Comparison of ENCODE assay signal across 14 cellular contexts in the genomic region with DNA sequence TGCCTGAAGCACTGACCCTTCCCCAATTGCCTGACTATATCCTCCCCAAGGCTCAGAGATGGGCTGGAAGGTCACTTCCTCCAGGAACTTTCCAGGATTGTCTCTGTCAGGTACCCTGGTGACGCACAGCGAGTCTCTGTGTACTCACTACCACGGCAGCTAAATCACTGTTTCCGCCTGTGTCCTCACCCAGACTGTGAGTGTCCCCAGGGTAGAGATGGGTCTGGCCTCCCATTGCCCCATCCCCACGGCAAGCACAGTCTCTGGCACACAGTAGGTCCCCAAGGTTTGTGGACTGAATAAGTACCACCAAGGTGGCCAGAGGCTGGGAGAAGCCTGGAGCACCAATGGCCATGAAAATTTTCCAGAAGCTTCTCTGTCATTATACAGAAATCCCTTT.
DNase-seq lines count a peak whose midpoint lies in the region; ATAC-seq lines count a peak whose summit lies in the region.
"Had no signal": no experiment of that assay in that cellular context is flagged by ENCODE, and none has a peak within 500 bp of the region (broad histone marks: within the 10 kb centered on the region; RNA-seq: fewer than 3 reads in every experiment).

No MANE protein-coding gene starts in this region.

- DNase-seq in stimulated activated CD4-positive, alpha-beta T cell treated with anti-CD3 and anti-CD28 coated beads, Interleukin-1b, Interleukin-23, amount 100 ng/mL, for 48 hours, result peak; percentile 42
- DNase-seq in stimulated activated CD4-positive, alpha-beta T cell treated with anti-CD3 and anti-CD28 coated beads, Interleukin-4, amount 100 ng/mL, for 24 hours, result no peak
- no peak for DNase-seq in activated T-helper 1 cell treated with anti-CD3 and anti-CD28 coated beads, Interleukin-12 subunit alpha, Interleukin-12 subunit beta, Interleukin-2, Interleukin-4 antibody, amounts not matched to agents 30 ng/mL and 10 ng/mL and 1 ng/mL, durations not matched to agents 14 hours and 24 hours and 36 hours (ENCODE audit: low spot score)
- DNase-seq in mesenchymal stem cell, result no peak
- DNase-seq in NCI-H1930 (lab: John Stamatoyannopoulos, UW), result no peak
- DNase-seq in hepatic stellate cell (ENCODE audit: low spot score), result no peak
- DNase-seq: adrenal gland; dermis blood vessel endothelial cell; midbrain; NCI-H2081 treated with DMSO at 0.1 percent for 48 hours; stimulated activated CD4-positive, alpha-beta T cell treated with anti-CD3 and anti-CD28 coated beads, Interleukin-4, amount 100 ng/mL, for 4 hours had no signal

- ATAC-seq in HG02938 (IDR thresholded peaks at IDR 0.05; ENCODE audit: unreplicated experiment) (no peak), GM21526 (IDR thresholded peaks at IDR 0.05; ENCODE audit: low FRiP score, unreplicated experiment) (no peak)
- ATAC-seq: activated CD4-positive, CD25-positive, alpha-beta regulatory T cell treated with anti-CD3 and anti-CD28 coated beads, Interleukin-2, amount 50 U/mL, for 24 hours had no signal

- H3K14ac ChIP-seq in mesenchymal stem cell (ENCODE audit: low read length in 2 of 2), result peak overlapping the region in 1 of 2 experiments; percentile 91

- no peak overlapping the region for H2BK120ac ChIP-seq in mesenchymal stem cell (ENCODE audit: low read depth, low read length)

- H3K23ac ChIP-seq in mesenchymal stem cell (ENCODE audit: low read length in 2 of 2), result no peak overlapping the region

- no peaks in the 10 kb centered on the region for H3K27me3 Mint-ChIP-seq in activated T-helper 1 cell treated with anti-CD3 and anti-CD28 coated beads, Interleukin-12 subunit alpha, Interleukin-12 subunit beta, Interleukin-2, Interleukin-4 antibody, amounts not matched to agents 30 ng/mL and 10 ng/mL and 1 ng/mL, durations not matched to agents 14 hours and 24 hours and 36 hours (ENCODE audit: insufficient read depth)

- H3K4ac ChIP-seq in mesenchymal stem cell (ENCODE audit: low read depth in 1 of 2, low read length in 2 of 2), result peak overlapping the region; percentile 42 to 47

- H3K4me1 Mint-ChIP-seq in activated T-helper 1 cell treated with anti-CD3 and anti-CD28 coated beads, Interleukin-12 subunit alpha, Interleukin-12 subunit beta, Interleukin-2, Interleukin-4 antibody, amounts not matched to agents 30 ng/mL and 10 ng/mL and 1 ng/mL, durations not matched to agents 14 hours and 24 hours and 36 hours (ENCODE audit: low read depth), result peaks cover 93% of the 10 kb centered on the region

- no peak overlapping the region for H2AFZ ChIP-seq in mesenchymal stem cell (ENCODE audit: low read depth, low read length)

- H3K27ac ChIP-seq in mesenchymal stem cell (ENCODE audit: low read length, poor library complexity, severe bottlenecking), result no peak overlapping the region

- no peak overlapping the region for H3K4me2 ChIP-seq in mesenchymal stem cell (ENCODE audit: low read length, poor library complexity, severe bottlenecking)

- H3K4me1 ChIP-seq in mesenchymal stem cell (ENCODE audit: control insufficient read depth, insufficient read depth, low read depth, low read length), result peaks cover 30% of the 10 kb centered on the region
- H3K4me1 ChIP-seq: adrenal gland had no signal

- H3K4me3 Mint-ChIP-seq in activated T-helper 1 cell treated with anti-CD3 and anti-CD28 coated beads, Interleukin-12 subunit alpha, Interleukin-12 subunit beta, Interleukin-2, Interleukin-4 antibody, amounts not matched to agents 30 ng/mL and 10 ng/mL and 1 ng/mL, durations not matched to agents 14 hours and 24 hours and 36 hours, result peak overlapping the region; percentile 74

- peak overlapping the region; percentile 30 to 85 for H2BK12ac ChIP-seq in mesenchymal stem cell (ENCODE audit: low read length in 2 of 2)

- H3K9me3 ChIP-seq in mesenchymal stem cell (ENCODE audit: control insufficient read depth, low read length), result no peaks in the 10 kb centered on the region
- H3K9me3 ChIP-seq: adrenal gland had no signal

- H3K36me3 ChIP-seq in mesenchymal stem cell (ENCODE audit: control insufficient read depth in 1 of 2, insufficient read depth in 2 of 2, low read depth in 1 of 2, low read length in 2 of 2), result no peaks in the 10 kb centered on the region
- H3K36me3 ChIP-seq: adrenal gland had no signal

- H3K27me3 ChIP-seq in mesenchymal stem cell (ENCODE audit: control insufficient read depth in 1 of 2, insufficient read depth in 1 of 2, low read length in 2 of 2), result peaks cover 3 to 59% of the 10 kb centered on the region in 2 experiments
- H3K27me3 ChIP-seq: adrenal gland had no signal

- no peaks in the 10 kb centered on the region for H3K36me3 Mint-ChIP-seq in activated T-helper 1 cell treated with anti-CD3 and anti-CD28 coated beads, Interleukin-12 subunit alpha, Interleukin-12 subunit beta, Interleukin-2, Interleukin-4 antibody, amounts not matched to agents 30 ng/mL and 10 ng/mL and 1 ng/mL, durations not matched to agents 14 hours and 24 hours and 36 hours (ENCODE audit: low read depth)

- 91% methylated on average over 5 of the region's 5 CpGs for WGBS in mesenchymal stem cell

- no peaks in the 10 kb centered on the region for H3K9me3 Mint-ChIP-seq in activated T-helper 1 cell treated with anti-CD3 and anti-CD28 coated beads, Interleukin-12 subunit alpha, Interleukin-12 subunit beta, Interleukin-2, Interleukin-4 antibody, amounts not matched to agents 30 ng/mL and 10 ng/mL and 1 ng/mL, durations not matched to agents 14 hours and 24 hours and 36 hours

- intact Hi-C loops in activated T-helper 1 cell treated with anti-CD3 and anti-CD28 coated beads, Interleukin-12 subunit alpha, Interleukin-12 subunit beta, Interleukin-2, Interleukin-4 antibody, amounts not matched to agents 30 ng/mL and 10 ng/mL and 1 ng/mL, durations not matched to agents 14 hours and 24 hours and 36 hours (cut with micrococcal nuclease), result loop anchor here (1.0 to 2.0 kb wide), 4 partner anchors 13 to 279 kb away; a partner anchor contains a TSS

- peak overlapping the region; percentile 97 for H3K27ac Mint-ChIP-seq in activated T-helper 1 cell treated with anti-CD3 and anti-CD28 coated beads, Interleukin-12 subunit alpha, Interleukin-12 subunit beta, Interleukin-2, Interleukin-4 antibody, amounts not matched to agents 30 ng/mL and 10 ng/mL and 1 ng/mL, durations not matched to agents 14 hours and 24 hours and 36 hours

- H4K91ac ChIP-seq in mesenchymal stem cell (ENCODE audit: low read length), result peak overlapping the region; percentile 64

- peak overlapping the region; percentile 10 to 75 for H3K18ac ChIP-seq in mesenchymal stem cell (ENCODE audit: low read depth in 1 of 2, low read length in 2 of 2)

- no peaks in the 10 kb centered on the region for H3K79me1 ChIP-seq in mesenchymal stem cell (replicated peaks; ENCODE audit: low read length, poor library complexity, severe bottlenecking)

- no peak overlapping the region for H2BK5ac ChIP-seq in mesenchymal stem cell (ENCODE audit: low read depth, low read length, poor library complexity, severe bottlenecking)

- H3K9ac ChIP-seq in mesenchymal stem cell (ENCODE audit: low read length), result no peak overlapping the region

- peak overlapping the region; percentile 20 for H4K8ac ChIP-seq in mesenchymal stem cell (ENCODE audit: low read length)

- peak overlapping the region; percentile 60 for H2BK15ac ChIP-seq in mesenchymal stem cell (ENCODE audit: low read depth, poor library complexity, severe bottlenecking)

- H2AK5ac ChIP-seq in mesenchymal stem cell (ENCODE audit: low read length, severe bottlenecking), result no peak overlapping the region

- H3K4me3 ChIP-seq in mesenchymal stem cell (ENCODE audit: insufficient read depth in 1 of 2, low read depth in 1 of 2, low read length in 2 of 2), result no peak overlapping the region
- H3K4me3 ChIP-seq: adrenal gland had no signal
